Comparison of ENCODE assay signal across 6 cellular contexts in genomic region chr15:77872521-77873425, GRCh38.
DNase-seq lines count a peak whose midpoint lies in the region; ATAC-seq and TF ChIP-seq lines count a peak whose summit lies in the region.
"Not testable (repeated sequence)": the region's sequence is repeated elsewhere in the genome, so short reads cannot be mapped to it uniquely, and the experiment has no call there.

No MANE protein-coding gene starts in this region.

- H3K27ac ChIP-seq in heart left ventricle; right cardiac atrium (ENCODE audit: low read length); osteoblast (ENCODE audit: low read depth, low read length): not testable (repeated sequence)

- TF ChIP-seq POLR2A in heart left ventricle (IDR thresholded peaks at IDR 0.05) = not testable (repeated sequence)

- not testable (repeated sequence) for H3K79me2 ChIP-seq in osteoblast (ENCODE audit: insufficient read depth, low read length)

- not testable (repeated sequence) for H3K27me3 ChIP-seq in heart left ventricle; right cardiac atrium (ENCODE audit: control insufficient read depth, insufficient read depth); osteoblast (ENCODE audit: insufficient read depth, low read length)

- not testable (repeated sequence) for H3K9me3 ChIP-seq in heart left ventricle; right cardiac atrium (ENCODE audit: control insufficient read depth, low read length); osteoblast (ENCODE audit: low read depth, low read length)

- H3K36me3 Mint-ChIP-seq in chondrocyte (ENCODE audit: low read depth); natural killer cell treated with Interleukin-12 subunit alpha and Interleukin-12 subunit beta and Interleukin-15 and Interleukin-18, amount 100 ng/mL, for 72 hours: not testable (repeated sequence)

- TF ChIP-seq CTCF in chondrocyte (IDR thresholded peaks at IDR 0.05); heart left ventricle (IDR thresholded peaks at IDR 0.05); osteoblast (IDR thresholded peaks at IDR 0.05; ENCODE audit: extremely low read depth, low read depth, low read length): not testable (repeated sequence)

- H3K4me3 ChIP-seq in heart left ventricle; right cardiac atrium (ENCODE audit: low read length); osteoblast (ENCODE audit: insufficient read depth, low read length): not testable (repeated sequence)

- DNase-seq in chondrocyte (ENCODE audit: low spot score) (peak; percentile 81), Right ventricle myocardium inferior (ENCODE audit: missing footprints) (peak; percentile 67), heart left ventricle (peak in 3 of 5 donors; percentile 17 to 57 (median 21)), right cardiac atrium (peak in 2 of 3 donors; percentile 22 to 37), osteoblast (ENCODE audit: insufficient read length, low spot score, missing footprints) (peak; percentile 50)
- peak; percentile 57 for DNase-seq in natural killer cell treated with Interleukin-12 subunit alpha and Interleukin-12 subunit beta and Interleukin-15 and Interleukin-18, amount 100 ng/mL, for 72 hours (ENCODE audit: low spot score)

- intact Hi-C loops in Right ventricle myocardium inferior (cut with DNase I); right cardiac atrium (cut with DNase I): not testable (repeated sequence)
- intact Hi-C loops in heart left ventricle (cut with DNase I) = loop anchor here in 1 of 10 donors (5.0 kb wide), 1 partner anchor 235 kb away; no protein-coding TSS in a partner anchor

- 81 to 84% (median 83%) methylated on average over 17 to 18 of the region's 18 CpGs for WGBS in heart left ventricle, 4 donors
- 83% methylated on average over 18 of the region's 18 CpGs for WGBS in right cardiac atrium

- peaks cover 27% of the 10 kb centered on the region for H3K4me1 Mint-ChIP-seq in chondrocyte (ENCODE audit: low read depth)
- not testable (repeated sequence) for H3K4me1 Mint-ChIP-seq in natural killer cell treated with Interleukin-12 subunit alpha and Interleukin-12 subunit beta and Interleukin-15 and Interleukin-18, amount 100 ng/mL, for 72 hours (ENCODE audit: low read depth in 2 of 2)

- not testable (repeated sequence) for H3K9me3 Mint-ChIP-seq in chondrocyte (ENCODE audit: low read depth); natural killer cell treated with Interleukin-12 subunit alpha and Interleukin-12 subunit beta and Interleukin-15 and Interleukin-18, amount 100 ng/mL, for 72 hours

- H3K27ac Mint-ChIP-seq in chondrocyte (ENCODE audit: unreplicated experiment); natural killer cell treated with Interleukin-12 subunit alpha and Interleukin-12 subunit beta and Interleukin-15 and Interleukin-18, amount 100 ng/mL, for 72 hours: not testable (repeated sequence)

- not testable (repeated sequence) for H3K4me3 Mint-ChIP-seq in chondrocyte (ENCODE audit: unreplicated experiment); natural killer cell treated with Interleukin-12 subunit alpha and Interleukin-12 subunit beta and Interleukin-15 and Interleukin-18, amount 100 ng/mL, for 72 hours

- not testable (repeated sequence) for H3K4me1 ChIP-seq in heart left ventricle; right cardiac atrium (ENCODE audit: control insufficient read depth, insufficient read depth, low read length); osteoblast (ENCODE audit: insufficient read depth, low read length)

- not testable (repeated sequence) for H4K20me1 ChIP-seq in osteoblast (ENCODE audit: insufficient read depth, low read length)

- not testable (repeated sequence) for H3K36me3 ChIP-seq in heart left ventricle; osteoblast (ENCODE audit: insufficient read depth, low read length)

- ATAC-seq in Right ventricle myocardium inferior; heart left ventricle; right cardiac atrium; natural killer cell treated with Interleukin-12 subunit alpha and Interleukin-12 subunit beta and Interleukin-15 and Interleukin-18, amount 100 ng/mL, for 72 hours: not testable (repeated sequence)

- H3K27me3 Mint-ChIP-seq in chondrocyte (ENCODE audit: low read depth); natural killer cell treated with Interleukin-12 subunit alpha and Interleukin-12 subunit beta and Interleukin-15 and Interleukin-18, amount 100 ng/mL, for 72 hours: not testable (repeated sequence)

- H2AFZ ChIP-seq in osteoblast (ENCODE audit: low read length) = not testable (repeated sequence)

- not testable (repeated sequence) for H3K4me2 ChIP-seq in osteoblast (ENCODE audit: insufficient read depth, low read length)

Comparison
In these comparisons a context has a peak if more than half of its experiments do, and no peak if none do; other contexts are left out.
1. DNase-seq: peak in every context shown above with its lines; median percentile 81 in chondrocyte; 67 in Right ventricle myocardium inferior; 57 in natural killer cell treated with Interleukin-12 subunit alpha and Interleukin-12 subunit beta and Interleukin-15 and Interleukin-18, amount 100 ng/mL, for 72 hours; 50 in osteoblast; 30 in right cardiac atrium; 21 in heart left ventricle.